In the genomic region with DNA sequence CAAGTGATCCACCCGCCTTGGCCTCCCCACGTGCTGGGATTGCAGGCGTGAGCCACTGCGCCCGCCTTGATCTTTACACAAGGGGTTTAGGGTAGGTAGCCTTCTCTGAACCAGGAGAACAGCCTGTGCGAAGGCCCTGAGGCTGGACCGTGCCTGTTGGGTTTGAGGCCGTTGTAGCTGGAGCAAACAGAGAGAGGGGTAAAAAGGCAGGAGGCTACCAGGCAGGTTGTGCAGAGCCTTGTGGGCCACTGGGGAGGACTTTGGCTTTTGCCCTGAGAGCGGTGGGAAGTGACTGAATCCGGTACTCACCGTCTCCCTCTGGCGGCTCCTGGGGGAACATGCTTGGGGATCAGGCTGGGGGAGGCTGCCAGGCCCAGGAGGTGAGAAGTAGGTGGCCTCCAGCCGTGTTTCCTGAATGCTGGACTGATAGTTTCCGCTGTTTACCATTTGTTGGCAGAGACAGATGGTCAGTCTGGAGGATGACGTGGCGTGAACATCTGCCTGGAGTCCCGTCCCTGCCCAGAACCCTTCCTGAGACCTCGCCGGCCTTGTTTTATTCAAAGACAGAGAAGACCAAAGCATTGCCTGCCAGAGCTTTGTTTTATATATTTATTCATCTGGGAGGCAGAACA, we compare ENCODE assay signal across 1 cellular context.
TF ChIP-seq lines count a peak whose summit lies in the region.

No MANE protein-coding gene starts in this region.

TF ChIP-seq in HepG2, 621 proteins besides CTCF, POLR2A, EP300 and RAD21 (continued from another document and continues in another):
- TF ChIP-seq NR2F6 (IDR thresholded peaks at IDR 0.05) (peak; percentile 29; the same call in 1 of the 2 replicates), NR2F6 (CRISPR knock-in tag; IDR thresholded peaks at IDR 0.05) (peak; percentile 55), ZNF775 (CRISPR knock-in tag; IDR thresholded peaks at IDR 0.05; ENCODE audit: borderline replicate concordance) (no peak), FOXM1 (CRISPR knock-in tag; IDR thresholded peaks at IDR 0.05) (no peak), HNF1B (CRISPR knock-in tag; IDR thresholded peaks at IDR 0.05) (peak; percentile 80; the same call in 1 of the 2 replicates), ELF3 (CRISPR knock-in tag; IDR thresholded peaks at IDR 0.05) (peak; percentile 45; the same call in 1 of the 2 replicates), HNF1A (IDR thresholded peaks at IDR 0.05; ENCODE audit: low read depth) (no peak), HNF1A (CRISPR knock-in tag; IDR thresholded peaks at IDR 0.05; ENCODE audit: borderline replicate concordance) (peak; percentile 25; the same call in 1 of the 2 replicates), NR2C2 (CRISPR knock-in tag; IDR thresholded peaks at IDR 0.05; ENCODE audit: borderline replicate concordance) (peak; percentile 31; the same call in 1 of the 2 replicates), RORA (CRISPR knock-in tag; IDR thresholded peaks at IDR 0.05) (no peak), ZNF589 (CRISPR knock-in tag; conservative IDR thresholded peaks at IDR 0.05) (0 out of 2 replicates have a peak, but pooled peaks have one; percentile 37), ZNF547 (CRISPR knock-in tag; IDR thresholded peaks at IDR 0.05) (peak; percentile 67; the same call in 1 of the 2 replicates), ZNF501 (CRISPR knock-in tag; IDR thresholded peaks at IDR 0.05) (0 out of 2 replicates have a peak, but pooled peaks have one; percentile 36), KLF16 (CRISPR knock-in tag; IDR thresholded peaks at IDR 0.05) (0 out of 4 replicates have a peak, but pooled peaks of 1 of the 2 experiments have one; percentile 25), ZNF75D (CRISPR knock-in tag; IDR thresholded peaks at IDR 0.05; ENCODE audit: borderline replicate concordance) (no peak), POLR2G (IDR thresholded peaks at IDR 0.05; ENCODE audit: low read depth, low read length) (peak; percentile 17; the same call in 1 of the 2 replicates), REL (CRISPR knock-in tag; conservative IDR thresholded peaks at IDR 0.05) (0 out of 2 replicates have a peak, but pooled peaks have one; percentile 71), KMT2A (CRISPR knock-in tag; IDR thresholded peaks at IDR 0.05) (peak; percentile 31; the same call in 1 of the 2 replicates), MAZ (IDR thresholded peaks at IDR 0.05; ENCODE audit: borderline replicate concordance, low read depth, low read length) (no peak), MAZ (CRISPR knock-in tag; IDR thresholded peaks at IDR 0.05; ENCODE audit: low read depth) (peak; percentile 56; the same call in 1 of the 2 replicates), FOXA3 (CRISPR knock-in tag; IDR thresholded peaks at IDR 0.05) (0 out of 2 replicates have a peak, but pooled peaks have one; percentile 16), ZFYVE20 (CRISPR knock-in tag; IDR thresholded peaks at IDR 0.05; ENCODE audit: borderline replicate concordance, low read depth) (no peak), POLR2AphosphoS2 (IDR thresholded peaks at IDR 0.05; ENCODE audit: low read depth, low read length) (no peak), LCORL (IDR thresholded peaks at IDR 0.05) (no peak), LCORL (CRISPR knock-in tag; IDR thresholded peaks at IDR 0.05) (peak; percentile 76; the same call in 1 of the 2 replicates), ZMYM3 (CRISPR knock-in tag; IDR thresholded peaks at IDR 0.05) (peak; percentile 97), SIN3B (IDR thresholded peaks at IDR 0.05; ENCODE audit: low read length) (no peak), TBX2 (CRISPR knock-in tag; IDR thresholded peaks at IDR 0.05; ENCODE audit: borderline replicate concordance) (peak; percentile 77), TEAD3 (CRISPR knock-in tag; optimal IDR thresholded peaks at IDR 0.05; ENCODE audit: borderline replicate concordance) (peak; percentile 39), SALL2 (CRISPR knock-in tag; IDR thresholded peaks at IDR 0.05) (0 out of 2 replicates have a peak, but pooled peaks have one; percentile 77), ZNF788 (CRISPR knock-in tag; IDR thresholded peaks at IDR 0.05; ENCODE audit: borderline replicate concordance) (peak; percentile 57; the same call in 1 of the 2 replicates), ATF4 (CRISPR knock-in tag; IDR thresholded peaks at IDR 0.05) (no peak), MIXL1 (CRISPR knock-in tag; IDR thresholded peaks at IDR 0.05) (peak; percentile 49; the same call in 1 of the 2 replicates), SAP130 (CRISPR knock-in tag; IDR thresholded peaks at IDR 0.05; ENCODE audit: low read depth) (peak; percentile 56), ZGPAT (CRISPR knock-in tag; IDR thresholded peaks at IDR 0.05) (peak; percentile 51; the same call in 1 of the 2 replicates), BORCS8-MEF2B (CRISPR knock-in tag; IDR thresholded peaks at IDR 0.05) (peak; percentile 53; the same call in 1 of the 2 replicates), ZKSCAN5 (CRISPR knock-in tag; IDR thresholded peaks at IDR 0.05) (peak; percentile 70), MXD3 (CRISPR knock-in tag; IDR thresholded peaks at IDR 0.05) (no peak), ZNF598 (CRISPR knock-in tag; IDR thresholded peaks at IDR 0.05; ENCODE audit: borderline replicate concordance) (peak; percentile 86; the same call in 1 of the 2 replicates), CCDC6 (CRISPR knock-in tag; IDR thresholded peaks at IDR 0.05) (peak; percentile 69), MIER2 (CRISPR knock-in tag; IDR thresholded peaks at IDR 0.05) (no peak), ZNF205 (CRISPR knock-in tag; IDR thresholded peaks at IDR 0.05) (0 out of 2 replicates have a peak, but pooled peaks have one; percentile 50), KLF13 (CRISPR knock-in tag; IDR thresholded peaks at IDR 0.05) (no peak), ZNF749 (CRISPR knock-in tag; IDR thresholded peaks at IDR 0.05; ENCODE audit: borderline replicate concordance) (no peak)
- TF ChIP-seq, protein P1, sequence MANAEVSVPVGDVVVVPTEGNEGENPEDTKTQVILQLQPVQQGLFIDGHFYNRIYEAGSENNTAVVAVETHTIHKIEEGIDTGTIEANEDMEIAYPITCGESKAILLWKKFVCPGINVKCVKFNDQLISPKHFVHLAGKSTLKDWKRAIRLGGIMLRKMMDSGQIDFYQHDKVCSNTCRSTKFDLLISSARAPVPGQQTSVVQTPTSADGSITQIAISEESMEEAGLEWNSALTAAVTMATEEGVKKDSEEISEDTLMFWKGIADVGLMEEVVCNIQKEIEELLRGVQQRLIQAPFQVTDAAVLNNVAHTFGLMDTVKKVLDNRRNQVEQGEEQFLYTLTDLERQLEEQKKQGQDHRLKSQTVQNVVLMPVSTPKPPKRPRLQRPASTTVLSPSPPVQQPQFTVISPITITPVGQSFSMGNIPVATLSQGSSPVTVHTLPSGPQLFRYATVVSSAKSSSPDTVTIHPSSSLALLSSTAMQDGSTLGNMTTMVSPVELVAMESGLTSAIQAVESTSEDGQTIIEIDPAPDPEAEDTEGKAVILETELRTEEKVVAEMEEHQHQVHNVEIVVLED (CRISPR knock-in tag; IDR thresholded peaks at IDR 0.05; ENCODE audit: borderline replicate concordance) = 0 out of 2 replicates have a peak, but pooled peaks have one; percentile 35
- TF ChIP-seq, protein P2, sequence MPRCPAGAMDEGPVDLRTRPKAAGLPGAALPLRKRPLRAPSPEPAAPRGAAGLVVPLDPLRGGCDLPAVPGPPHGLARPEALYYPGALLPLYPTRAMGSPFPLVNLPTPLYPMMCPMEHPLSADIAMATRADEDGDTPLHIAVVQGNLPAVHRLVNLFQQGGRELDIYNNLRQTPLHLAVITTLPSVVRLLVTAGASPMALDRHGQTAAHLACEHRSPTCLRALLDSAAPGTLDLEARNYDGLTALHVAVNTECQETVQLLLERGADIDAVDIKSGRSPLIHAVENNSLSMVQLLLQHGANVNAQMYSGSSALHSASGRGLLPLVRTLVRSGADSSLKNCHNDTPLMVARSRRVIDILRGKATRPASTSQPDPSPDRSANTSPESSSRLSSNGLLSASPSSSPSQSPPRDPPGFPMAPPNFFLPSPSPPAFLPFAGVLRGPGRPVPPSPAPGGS (CRISPR knock-in tag; IDR thresholded peaks at IDR 0.05) = peak; percentile 80
- TF ChIP-seq, protein P3, sequence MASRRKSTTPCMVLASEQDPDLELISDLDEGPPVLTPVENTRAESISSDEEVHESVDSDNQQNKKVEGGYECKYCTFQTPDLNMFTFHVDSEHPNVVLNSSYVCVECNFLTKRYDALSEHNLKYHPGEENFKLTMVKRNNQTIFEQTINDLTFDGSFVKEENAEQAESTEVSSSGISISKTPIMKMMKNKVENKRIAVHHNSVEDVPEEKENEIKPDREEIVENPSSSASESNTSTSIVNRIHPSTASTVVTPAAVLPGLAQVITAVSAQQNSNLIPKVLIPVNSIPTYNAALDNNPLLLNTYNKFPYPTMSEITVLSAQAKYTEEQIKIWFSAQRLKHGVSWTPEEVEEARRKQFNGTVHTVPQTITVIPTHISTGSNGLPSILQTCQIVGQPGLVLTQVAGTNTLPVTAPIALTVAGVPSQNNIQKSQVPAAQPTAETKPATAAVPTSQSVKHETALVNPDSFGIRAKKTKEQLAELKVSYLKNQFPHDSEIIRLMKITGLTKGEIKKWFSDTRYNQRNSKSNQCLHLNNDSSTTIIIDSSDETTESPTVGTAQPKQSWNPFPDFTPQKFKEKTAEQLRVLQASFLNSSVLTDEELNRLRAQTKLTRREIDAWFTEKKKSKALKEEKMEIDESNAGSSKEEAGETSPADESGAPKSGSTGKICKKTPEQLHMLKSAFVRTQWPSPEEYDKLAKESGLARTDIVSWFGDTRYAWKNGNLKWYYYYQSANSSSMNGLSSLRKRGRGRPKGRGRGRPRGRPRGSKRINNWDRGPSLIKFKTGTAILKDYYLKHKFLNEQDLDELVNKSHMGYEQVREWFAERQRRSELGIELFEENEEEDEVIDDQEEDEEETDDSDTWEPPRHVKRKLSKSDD (CRISPR knock-in tag; IDR thresholded peaks at IDR 0.05; ENCODE audit: low read depth) = peak; percentile 68
- TF ChIP-seq, protein P4, sequence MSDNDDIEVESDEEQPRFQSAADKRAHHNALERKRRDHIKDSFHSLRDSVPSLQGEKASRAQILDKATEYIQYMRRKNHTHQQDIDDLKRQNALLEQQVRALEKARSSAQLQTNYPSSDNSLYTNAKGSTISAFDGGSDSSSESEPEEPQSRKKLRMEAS (IDR thresholded peaks at IDR 0.05) = peak; percentile 70
